In the genomic region with DNA sequence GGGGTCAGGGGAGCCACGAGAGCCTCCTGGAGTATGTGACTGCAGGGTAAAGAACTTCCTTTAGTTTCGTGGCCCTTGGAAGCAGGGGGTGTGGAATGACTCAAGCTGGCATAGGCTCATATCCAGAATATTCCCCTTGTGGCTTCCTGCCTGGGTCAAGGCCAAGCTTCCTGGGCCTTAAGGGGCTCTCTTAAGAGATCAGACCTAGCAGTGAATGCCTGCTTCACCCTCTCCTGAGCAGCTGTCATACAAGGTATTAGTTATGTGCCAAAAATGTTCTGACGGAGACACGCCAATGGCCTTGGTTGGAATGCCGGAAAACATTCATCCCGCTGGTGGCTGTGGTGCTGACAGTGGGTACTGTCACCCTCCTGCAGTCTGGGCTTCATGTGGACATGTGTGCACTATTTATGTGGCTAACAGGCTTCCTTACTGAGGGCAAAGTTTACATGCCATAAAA, we compare ENCODE assay signal across 11 cellular contexts.
DNase-seq lines count a peak whose midpoint lies in the region; ATAC-seq, FAIRE-seq and TF ChIP-seq lines count a peak whose summit lies in the region.
"Had no signal": no experiment of that assay in that cellular context is flagged by ENCODE, and none has a peak within 500 bp of the region (broad histone marks: within the 10 kb centered on the region; RNA-seq: fewer than 3 reads in every experiment).

No MANE protein-coding gene starts in this region.

- H3K27me3 ChIP-seq in SJCRH30: no peaks in the 10 kb centered on the region
- peaks cover 8% of the 10 kb centered on the region for H3K27me3 ChIP-seq in skeletal muscle satellite cell (ENCODE audit: control insufficient read depth, insufficient read depth, low read length)
- no peaks in the 10 kb centered on the region for H3K27me3 ChIP-seq in GM23338 (ENCODE audit: insufficient read depth)

- H3K4me1 Mint-ChIP-seq in GM23338: peaks cover 14% of the 10 kb centered on the region
- H3K4me1 Mint-ChIP-seq: natural killer cell had no signal

- no peaks in the 10 kb centered on the region for H4K20me1 ChIP-seq in GM23338 (replicated peaks; ENCODE audit: insufficient read depth)

- TF ChIP-seq CTCF in fibroblast of the aortic adventitia (IDR thresholded peaks at IDR 0.05; ENCODE audit: insufficient read depth, low read length) (no peak), GM23338 (conservative IDR thresholded peaks at IDR 0.05; ENCODE audit: low read depth in 2 of 2) (no peak)

- peak; percentile 95 for DNase-seq in EL
- DNase-seq in SJCRH30: peak; percentile 87 to 90
- DNase-seq in fibroblast of the aortic adventitia (ENCODE audit: low read depth): peak; percentile 47
- no peak for DNase-seq in GM19239 (ENCODE audit: insufficient read length, low spot score)
- no peak for DNase-seq in mucosa of gallbladder (ENCODE audit: low spot score)
- DNase-seq in activated CD4-positive, alpha-beta T cell treated with anti-CD3 and anti-CD28 coated beads, Interleukin-2, amount 50 U/mL, for 48 hours: no peak
- no peak for DNase-seq in GM23338 (ENCODE audit: low spot score)
- DNase-seq: activated T-cell treated with anti-CD3 and anti-CD28 coated beads for 4 hours, natural killer cell, NCI-H1105 treated with DMSO at 0.1 percent for 48 hours had no signal

- H3K27ac ChIP-seq in SJCRH30: peak overlapping the region; percentile 52
- no peak overlapping the region for H3K27ac ChIP-seq in GM23338 (ENCODE audit: low read depth)

- H3K36me3 Mint-ChIP-seq in GM23338 (ENCODE audit: low read depth): no peaks in the 10 kb centered on the region; the same call in 2 of the 3 replicates
- H3K36me3 Mint-ChIP-seq: natural killer cell had no signal

- H3K4me2 ChIP-seq in skeletal muscle satellite cell (ENCODE audit: low read length): peak overlapping the region; percentile 28
- no peak overlapping the region for H3K4me2 ChIP-seq in GM23338

- H3K4me3 ChIP-seq in SJCRH30: no peak overlapping the region
- no peak overlapping the region for H3K4me3 ChIP-seq in fibroblast of the aortic adventitia (ENCODE audit: low read depth, low read length)
- H3K4me3 ChIP-seq in skeletal muscle satellite cell (ENCODE audit: low read length): no peak overlapping the region
- H3K4me3 ChIP-seq in GM23338: no peak overlapping the region

- H3K36me3 ChIP-seq in SJCRH30 (no peaks in the 10 kb centered on the region), skeletal muscle satellite cell (ENCODE audit: insufficient read depth, low read length) (no peaks in the 10 kb centered on the region), GM23338 (ENCODE audit: insufficient read depth) (no peaks in the 10 kb centered on the region)

- no peaks in the 10 kb centered on the region for H3K9me2 ChIP-seq in GM23338 (ENCODE audit: insufficient read depth)

- no peaks in the 10 kb centered on the region for H3K79me2 ChIP-seq in GM23338 (replicated peaks; ENCODE audit: insufficient read depth)

- H3K9ac ChIP-seq in skeletal muscle satellite cell (ENCODE audit: low read depth, low read length): peak overlapping the region; percentile 17

- H3K9me3 ChIP-seq in SJCRH30 (replicated peaks) (no peaks in the 10 kb centered on the region), skeletal muscle satellite cell (replicated peaks; ENCODE audit: low read length) (no peaks in the 10 kb centered on the region)

- no peak overlapping the region for H2AFZ ChIP-seq in GM23338

- no peaks in the 10 kb centered on the region for H3F3A ChIP-seq in GM23338 (replicated peaks; ENCODE audit: low read depth)

- FAIRE-seq in GM19239 (lab: Jason Lieb, UNC): no peak

- H3K27me3 Mint-ChIP-seq in GM23338 (ENCODE audit: insufficient read depth, low read depth, poor library complexity): peaks cover 22% of the 10 kb centered on the region

- no peak overlapping the region for H3K27ac Mint-ChIP-seq in GM23338
- H3K27ac Mint-ChIP-seq: natural killer cell had no signal

- no peak overlapping the region for H3K4me3 Mint-ChIP-seq in GM23338
- H3K4me3 Mint-ChIP-seq: natural killer cell had no signal

- H3K4me1 ChIP-seq in SJCRH30 (peaks cover 54% of the 10 kb centered on the region), skeletal muscle satellite cell (ENCODE audit: control insufficient read depth, insufficient read depth, low read length) (peaks cover 48% of the 10 kb centered on the region), GM23338 (ENCODE audit: insufficient read depth) (no peaks in the 10 kb centered on the region; the same call in 1 of the 2 replicates)

- ATAC-seq in GM23338: no peak
- ATAC-seq: natural killer cell had no signal

- H3K9me3 Mint-ChIP-seq in GM23338: no peaks in the 10 kb centered on the region
- H3K9me3 Mint-ChIP-seq: natural killer cell had no signal

TF ChIP-seq in GM23338, 12 proteins besides CTCF, POLR2A, EP300 and RAD21 (continues in another document):
- no peak for TF ChIP-seq POLR2AphosphoS5 (IDR thresholded peaks at IDR 0.05; ENCODE audit: low read depth)
- TF ChIP-seq ZNF331 (CRISPR knock-in tag; IDR thresholded peaks at IDR 0.05; ENCODE audit: low read depth): no peak
- TF ChIP-seq EZH2phosphoT487 (IDR thresholded peaks at IDR 0.05; ENCODE audit: unreplicated experiment): no peak
- no peak for TF ChIP-seq STAT1 (IDR thresholded peaks at IDR 0.05; ENCODE audit: unreplicated experiment)
- TF ChIP-seq, protein P1, sequence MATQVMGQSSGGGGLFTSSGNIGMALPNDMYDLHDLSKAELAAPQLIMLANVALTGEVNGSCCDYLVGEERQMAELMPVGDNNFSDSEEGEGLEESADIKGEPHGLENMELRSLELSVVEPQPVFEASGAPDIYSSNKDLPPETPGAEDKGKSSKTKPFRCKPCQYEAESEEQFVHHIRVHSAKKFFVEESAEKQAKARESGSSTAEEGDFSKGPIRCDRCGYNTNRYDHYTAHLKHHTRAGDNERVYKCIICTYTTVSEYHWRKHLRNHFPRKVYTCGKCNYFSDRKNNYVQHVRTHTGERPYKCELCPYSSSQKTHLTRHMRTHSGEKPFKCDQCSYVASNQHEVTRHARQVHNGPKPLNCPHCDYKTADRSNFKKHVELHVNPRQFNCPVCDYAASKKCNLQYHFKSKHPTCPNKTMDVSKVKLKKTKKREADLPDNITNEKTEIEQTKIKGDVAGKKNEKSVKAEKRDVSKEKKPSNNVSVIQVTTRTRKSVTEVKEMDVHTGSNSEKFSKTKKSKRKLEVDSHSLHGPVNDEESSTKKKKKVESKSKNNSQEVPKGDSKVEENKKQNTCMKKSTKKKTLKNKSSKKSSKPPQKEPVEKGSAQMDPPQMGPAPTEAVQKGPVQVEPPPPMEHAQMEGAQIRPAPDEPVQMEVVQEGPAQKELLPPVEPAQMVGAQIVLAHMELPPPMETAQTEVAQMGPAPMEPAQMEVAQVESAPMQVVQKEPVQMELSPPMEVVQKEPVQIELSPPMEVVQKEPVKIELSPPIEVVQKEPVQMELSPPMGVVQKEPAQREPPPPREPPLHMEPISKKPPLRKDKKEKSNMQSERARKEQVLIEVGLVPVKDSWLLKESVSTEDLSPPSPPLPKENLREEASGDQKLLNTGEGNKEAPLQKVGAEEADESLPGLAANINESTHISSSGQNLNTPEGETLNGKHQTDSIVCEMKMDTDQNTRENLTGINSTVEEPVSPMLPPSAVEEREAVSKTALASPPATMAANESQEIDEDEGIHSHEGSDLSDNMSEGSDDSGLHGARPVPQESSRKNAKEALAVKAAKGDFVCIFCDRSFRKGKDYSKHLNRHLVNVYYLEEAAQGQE (IDR thresholded peaks at IDR 0.05; ENCODE audit: unreplicated experiment): no peak
- no peak for TF ChIP-seq EZH2 (IDR thresholded peaks at IDR 0.05; ENCODE audit: low read depth, unreplicated experiment)
- TF ChIP-seq ETS1 (IDR thresholded peaks at IDR 0.05): no peak
- no peak for TF ChIP-seq JUNB (IDR thresholded peaks at IDR 0.05; ENCODE audit: unreplicated experiment)

Comparison
In these comparisons a context has a peak if more than half of its experiments do, and no peak if none do; other contexts are left out.
1. DNase-seq: peak in EL (single experiment), SJCRH30 (2 of 2) and fibroblast of the aortic adventitia (single experiment); none in GM19239 (single experiment), mucosa of gallbladder (single experiment), activated CD4-positive, alpha-beta T cell treated with anti-CD3 and anti-CD28 coated beads, Interleukin-2, amount 50 U/mL, for 48 hours (0 of 2) and GM23338 (single experiment).